In genomic region chr14:64407329-64407728, GRCh38 we compare ENCODE assay signal across 26 cellular contexts. TPM values are rescaled to one million over a fixed set of nuclear protein-coding genes. Genes with fewer than 3 reads are reported as not detected.
DNase-seq lines count a peak whose midpoint lies in the region; ATAC-seq and TF ChIP-seq lines count a peak whose summit lies in the region.
"Had no signal": no experiment of that assay in that cellular context is flagged by ENCODE, and none has a peak within 500 bp of the region (broad histone marks: within the 10 kb centered on the region; RNA-seq: fewer than 3 reads in every experiment).

No MANE protein-coding gene starts in this region.

- in situ Hi-C loops in mammary epithelial cell (cut with MboI; ENCODE audit: low sequenced_read_pairs in 2 of 2): no loop called here

- H3K36me3 ChIP-seq in mammary epithelial cell (ENCODE audit: insufficient read depth, low read length) (peaks cover 18% of the 10 kb centered on the region), breast epithelium (no peaks in the 10 kb centered on the region)
- H3K36me3 ChIP-seq: cardiac muscle cell, ovary, thyroid gland had no signal

- no peaks in the 10 kb centered on the region for H3K9me3 Mint-ChIP-seq in T-helper 2 cell treated with Interferon-gamma antibody and Interleukin-4, amounts not matched to agents 5 μg/mL and 100 μg/mL, for 36 hours
- H3K9me3 Mint-ChIP-seq: nephron; stimulated activated naive CD8-positive, alpha-beta T cell treated with anti-CD3 and anti-CD28 coated beads, Interleukin-15, Interleukin-2, amounts not matched to agents 100 ng/mL and 50 ng/mL, for 24 hours had no signal

- intact Hi-C loops in mammary epithelial cell (cut with micrococcal nuclease): no loop called here
- intact Hi-C loops in breast epithelium (cut with DNase I; ENCODE audit: low total_unique reads): no loop called here

- no peak for TF ChIP-seq CTCF in mammary epithelial cell (conservative IDR thresholded peaks at IDR 0.05 in 1 of 2, IDR thresholded peaks at IDR 0.05 in 1 of 2; ENCODE audit: extremely low read depth in 1 of 2, insufficient read depth in 1 of 2, low read depth in 1 of 2, low read length in 2 of 2)
- no peak for TF ChIP-seq CTCF in breast epithelium (IDR thresholded peaks at IDR 0.05)
- no peak for TF ChIP-seq CTCF in GM10248 (IDR thresholded peaks at IDR 0.05; ENCODE audit: control extremely low read depth, extremely low read depth, low read depth, missing control alignments)

- POLR2A ChIA-PET in GM10248 (lab: Yijun Ruan, JAX): no interaction called here

- WGBS in mammary epithelial cell (ENCODE audit: low coverage, missing lambda C conversion rate): 65% methylated on average over 2 of the region's 2 CpGs

- TF ChIP-seq POLR2A in breast epithelium (IDR thresholded peaks at IDR 0.05): no peak

- H2AFZ ChIP-seq in mammary epithelial cell (ENCODE audit: low read depth, low read length): no peak overlapping the region

- H3K4me2 ChIP-seq in mammary epithelial cell (ENCODE audit: insufficient read depth, low read depth, low read length): no peak overlapping the region

- peaks cover 57% of the 10 kb centered on the region for H3K36me3 Mint-ChIP-seq in T-helper 2 cell treated with Interferon-gamma antibody and Interleukin-4, amounts not matched to agents 5 μg/mL and 100 μg/mL, for 36 hours (ENCODE audit: low read depth)

- CTCF ChIA-PET in mammary epithelial cell (lab: Charles Lee; ENCODE audit: low non-redundant PET) (no interaction called here), GM10248 (lab: Yijun Ruan, JAX) (interaction anchor here (1.4 to 7.4 kb wide), 2 partner anchors 17 to 23 kb away, joined by 3 to 48 read pairs; partner anchors contain the start of gene MTHFD1)

- no peaks in the 10 kb centered on the region for H3K9me3 ChIP-seq in mammary epithelial cell (replicated peaks; ENCODE audit: insufficient read depth, low read length)
- H3K9me3 ChIP-seq in breast epithelium: no peaks in the 10 kb centered on the region
- H3K9me3 ChIP-seq: esophagus muscularis mucosa, heart right ventricle, ovary, thyroid gland had no signal

- no peak overlapping the region for H3K4me3 Mint-ChIP-seq in T-helper 2 cell treated with Interferon-gamma antibody and Interleukin-4, amounts not matched to agents 5 μg/mL and 100 μg/mL, for 36 hours
- H3K4me3 Mint-ChIP-seq: activated naive CD8-positive, alpha-beta T cell; nephron; stimulated activated naive CD8-positive, alpha-beta T cell treated with anti-CD3 and anti-CD28 coated beads, Interleukin-15, Interleukin-2, amounts not matched to agents 100 ng/mL and 50 ng/mL, for 24 hours had no signal

- H3K27me3 Mint-ChIP-seq in T-helper 2 cell treated with Interferon-gamma antibody and Interleukin-4, amounts not matched to agents 5 μg/mL and 100 μg/mL, for 36 hours (ENCODE audit: low read depth): no peaks in the 10 kb centered on the region
- H3K27me3 Mint-ChIP-seq: activated naive CD8-positive, alpha-beta T cell; stimulated activated naive CD8-positive, alpha-beta T cell treated with anti-CD3 and anti-CD28 coated beads, Interleukin-15, Interleukin-2, amounts not matched to agents 100 ng/mL and 50 ng/mL, for 24 hours had no signal

- ATAC-seq in GM21786 (IDR thresholded peaks at IDR 0.05; ENCODE audit: unreplicated experiment): peak; percentile 70
- ATAC-seq in HG02884 (IDR thresholded peaks at IDR 0.05; ENCODE audit: unreplicated experiment): no peak
- ATAC-seq: foreskin keratinocyte, heart right ventricle, K562, left cardiac atrium had no signal

- H4K20me1 ChIP-seq in mammary epithelial cell (ENCODE audit: insufficient read depth, low read length): no peaks in the 10 kb centered on the region

- peaks cover 43% of the 10 kb centered on the region for H3K4me1 Mint-ChIP-seq in T-helper 2 cell treated with Interferon-gamma antibody and Interleukin-4, amounts not matched to agents 5 μg/mL and 100 μg/mL, for 36 hours (ENCODE audit: low read depth)
- H3K4me1 Mint-ChIP-seq: nephron had no signal

- H3K4me1 ChIP-seq in mammary epithelial cell (ENCODE audit: insufficient read depth, low read length) (peaks cover 10% of the 10 kb centered on the region), breast epithelium (no peaks in the 10 kb centered on the region)
- H3K4me1 ChIP-seq: esophagus muscularis mucosa, foreskin keratinocyte, thyroid gland had no signal

- dilution Hi-C loops in mammary epithelial cell (cut with HindIII; ENCODE audit: low sequenced_read_pairs): no loop called here

- H3K27ac ChIP-seq in mammary epithelial cell (ENCODE audit: insufficient read depth, low read depth, low read length): no peak overlapping the region
- H3K27ac ChIP-seq in breast epithelium: no peak overlapping the region
- H3K27ac ChIP-seq: cardiac muscle cell, coronary artery, esophagus muscularis mucosa, foreskin keratinocyte, heart right ventricle, ovary, thyroid gland had no signal

- H3K9ac ChIP-seq in mammary epithelial cell (ENCODE audit: insufficient read depth, low read length): no peak overlapping the region

- H3K4me3 ChIP-seq in mammary epithelial cell (replicated peaks in 1 of 3; ENCODE audit: insufficient read depth in 1 of 3, low read depth in 2 of 3, low read length in 3 of 3): no peak overlapping the region
- no peak overlapping the region for H3K4me3 ChIP-seq in breast epithelium
- H3K4me3 ChIP-seq: cardiac muscle cell, coronary artery, esophagus muscularis mucosa, heart right ventricle, K562, ovary, thyroid gland had no signal

- peaks cover 55% of the 10 kb centered on the region for H3K79me2 ChIP-seq in mammary epithelial cell (ENCODE audit: insufficient read depth, low read length)

- BruUV-seq in mammary epithelial cell (replicated peaks; lab: Mats Ljungman, UMichigan): no TSS peak

- no peaks in the 10 kb centered on the region for H3K27me3 ChIP-seq in mammary epithelial cell (ENCODE audit: insufficient read depth, low read length)
- H3K27me3 ChIP-seq in breast epithelium: no peaks in the 10 kb centered on the region
- H3K27me3 ChIP-seq: cardiac muscle cell, esophagus muscularis mucosa, foreskin keratinocyte, heart right ventricle, ovary, thyroid gland had no signal

- H3K27ac Mint-ChIP-seq in T-helper 2 cell treated with Interferon-gamma antibody and Interleukin-4, amounts not matched to agents 5 μg/mL and 100 μg/mL, for 36 hours: peak overlapping the region; percentile 60
- H3K27ac Mint-ChIP-seq: activated naive CD8-positive, alpha-beta T cell; nephron; stimulated activated naive CD8-positive, alpha-beta T cell treated with anti-CD3 and anti-CD28 coated beads, Interleukin-15, Interleukin-2, amounts not matched to agents 100 ng/mL and 50 ng/mL, for 24 hours had no signal

- DNase-seq in mammary epithelial cell (peak; percentile 29), breast epithelium (ENCODE audit: low spot score in 2 of 2) (no peak), GM19238 (ENCODE audit: insufficient read length, low spot score) (no peak), GM10248 (ENCODE audit: extremely low spot score) (no peak), C1 segment of cervical spinal cord (lab: John Stamatoyannopoulos, UW) (no peak)
- no peak for DNase-seq in T-helper 2 cell treated with Interferon-gamma antibody and Interleukin-4, amounts not matched to agents 5 μg/mL and 100 μg/mL, for 36 hours (ENCODE audit: low spot score)
- DNase-seq: anterior cingulate cortex, heart right ventricle, left cardiac atrium, NCI-H1105, NCI-H187 treated with DMSO at 0.1 percent for 48 hours, NCI-H524, ovary, Right ventricle myocardium superior, T-helper 9 cell, thyroid gland had no signal

RNA-seq across cellular contexts. Expression of gene MTHFD1, which starts 19.2 kb away (rescaled TPM):
- total RNA-seq in mammary epithelial cell: 100 to 1,000 TPM in 1 of 2 donors, 10 to 100 TPM in 1; 39.5 to 117 TPM
- polyA plus RNA-seq in mammary epithelial cell: 70.7 TPM
- polyA minus RNA-seq in mammary epithelial cell: 193 TPM
- 100 to 1,000 TPM in 1 of 3 donors, 10 to 100 TPM in 2; 48.5 to 126 (median 50.3) TPM for total RNA-seq in breast epithelium

RNA-seq across cellular contexts. Expression of gene AKAP5, which starts 58.0 kb away (rescaled TPM):
- under 1 TPM; 0.28 to 0.67 TPM for total RNA-seq in mammary epithelial cell
- 0.03 TPM for polyA plus RNA-seq in mammary epithelial cell
- 0.57 TPM for polyA minus RNA-seq in mammary epithelial cell
- total RNA-seq in breast epithelium: 1 to 10 TPM in 1 of 3 donors, under 1 TPM in 2; 0.96 to 1.2 (median 0.98) TPM
